30 cellular contexts compared by ENCODE assay signal in the genomic region with DNA sequence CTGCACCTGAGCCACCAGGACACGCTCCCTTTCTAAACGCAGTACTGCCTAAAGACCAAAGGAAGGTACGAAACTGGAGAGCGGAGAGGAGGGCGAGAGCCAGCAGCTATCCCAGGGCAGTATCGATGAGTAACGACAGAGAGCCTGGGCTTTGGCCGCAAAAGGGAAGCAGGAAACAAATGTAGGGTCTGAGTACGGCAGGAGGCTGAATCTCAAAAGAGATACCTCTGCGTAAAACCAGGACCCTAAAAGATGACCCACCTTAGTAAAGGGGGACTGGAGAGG.
"Had no signal": no experiment of that assay in that cellular context is flagged by ENCODE, and none has a peak within 500 bp of the region (broad histone marks: within the 10 kb centered on the region; RNA-seq: fewer than 3 reads in every experiment).

No MANE protein-coding gene starts in this region.

- H3K9me3 ChIP-seq: esophagus muscularis mucosa, heart left ventricle, sigmoid colon, testis, transverse colon had no signal

- H3K27ac Mint-ChIP-seq: activated naive CD4-positive, alpha-beta T cell treated with anti-CD3 and anti-CD28 coated beads, Interleukin-2, amount 50 U/mL, for 24 hours; activated naive CD8-positive, alpha-beta T cell treated with anti-CD3 and anti-CD28 coated beads, Interleukin-2, amount 50 U/mL, for 24 hours; activated T-cell treated with anti-CD3 and anti-CD28 coated beads, Interleukin-2, amount 50 U/mL, for 24 hours; memory B cell; neural progenitor cell; progenitor cell of endocrine pancreas had no signal

- H3K27ac ChIP-seq: cardiac muscle cell, coronary artery, esophagus muscularis mucosa, foreskin keratinocyte, heart left ventricle, neural progenitor cell, sigmoid colon, testis, transverse colon, VCaP had no signal

- H3K27me3 ChIP-seq: cardiac muscle cell, esophagus muscularis mucosa, foreskin keratinocyte, heart left ventricle, neural progenitor cell, sigmoid colon, testis, transverse colon had no signal

- DNase-seq: activated CD4-positive, alpha-beta T cell treated with anti-CD3 and anti-CD28 coated beads for 4 hours; activated CD4-positive, alpha-beta T cell treated with anti-CD3 and anti-CD28 coated beads, Interleukin-2, amount 50 U/mL, for 4 hours; activated CD8-positive, alpha-beta memory T cell treated with anti-CD3 and anti-CD28 coated beads, Interleukin-2, amount 50 U/mL, for 48 hours; activated gamma-delta T cell treated with Interleukin-2 at 50 U/mL for 16 hours; activated naive CD8-positive, alpha-beta T cell treated with anti-CD3 and anti-CD28 coated beads, Interleukin-2, amount 50 U/mL, for 24 hours; activated T-cell treated with anti-CD3 and anti-CD28 coated beads, Interleukin-2, amount 50 U/mL, for 24 hours; amygdala; cerebellar nuclear complex; foreskin keratinocyte; heart left ventricle; midbrain; naive thymus-derived CD4-positive, alpha-beta T cell; occipital lobe; retina; sigmoid colon; stimulated activated CD4-positive, alpha-beta T cell treated with anti-CD3 and anti-CD28 coated beads, Interleukin-15, amount 100 ng/mL, for 24 hours; stimulated activated CD4-positive, alpha-beta T cell treated with anti-CD3 and anti-CD28 coated beads, Interleukin-2, amount 100 ng/mL, for 24 hours; stimulated activated naive CD8-positive, alpha-beta T cell treated with anti-CD3 and anti-CD28 coated beads, Interleukin-15, Interleukin-2, amounts not matched to agents 100 U/mL and 50 U/mL, for 24 hours; testis; transverse colon had no signal

- H3K36me3 Mint-ChIP-seq: neural progenitor cell had no signal

- H3K9me3 Mint-ChIP-seq: activated naive CD4-positive, alpha-beta T cell treated with anti-CD3 and anti-CD28 coated beads, Interleukin-2, amount 50 U/mL, for 24 hours; activated naive CD8-positive, alpha-beta T cell treated with anti-CD3 and anti-CD28 coated beads, Interleukin-2, amount 50 U/mL, for 24 hours; activated T-cell treated with anti-CD3 and anti-CD28 coated beads, Interleukin-2, amount 50 U/mL, for 24 hours; activated T-helper 17 cell treated with anti-CD3 and anti-CD28 coated beads, Interleukin-2, amount 50 U/mL, for 72 hours; memory B cell; naive thymus-derived CD4-positive, alpha-beta T cell; neural progenitor cell had no signal

- H3K4me3 ChIP-seq: cardiac muscle cell, coronary artery, esophagus muscularis mucosa, heart left ventricle, neural progenitor cell, sigmoid colon, smooth muscle cell, testis, transverse colon had no signal

- H3K36me3 ChIP-seq: cardiac muscle cell, neural progenitor cell had no signal

- ATAC-seq: activated naive CD8-positive, alpha-beta T cell treated with anti-CD3 and anti-CD28 coated beads, Interleukin-2, amount 50 U/mL, for 24 hours; activated T-helper 17 cell treated with anti-CD3 and anti-CD28 coated beads, Interleukin-2, amount 50 U/mL, for 72 hours; foreskin keratinocyte; heart left ventricle; naive thymus-derived CD4-positive, alpha-beta T cell; stimulated activated naive CD8-positive, alpha-beta T cell treated with anti-CD3 and anti-CD28 coated beads, Interleukin-15, Interleukin-2, amounts not matched to agents 100 U/mL and 50 U/mL, for 24 hours had no signal

- H3K4me1 Mint-ChIP-seq: activated T-helper 17 cell treated with anti-CD3 and anti-CD28 coated beads, Interleukin-2, amount 50 U/mL, for 72 hours; memory B cell; neural progenitor cell had no signal

- H3K4me1 ChIP-seq: neural progenitor cell, sigmoid colon, testis had no signal

- H3K27me3 Mint-ChIP-seq: activated naive CD4-positive, alpha-beta T cell treated with anti-CD3 and anti-CD28 coated beads, Interleukin-2, amount 50 U/mL, for 24 hours; activated naive CD8-positive, alpha-beta T cell treated with anti-CD3 and anti-CD28 coated beads, Interleukin-2, amount 50 U/mL, for 24 hours; activated T-cell treated with anti-CD3 and anti-CD28 coated beads, Interleukin-2, amount 50 U/mL, for 24 hours; activated T-helper 17 cell treated with anti-CD3 and anti-CD28 coated beads, Interleukin-2, amount 50 U/mL, for 72 hours; memory B cell; naive thymus-derived CD4-positive, alpha-beta T cell had no signal

- H3K4me3 Mint-ChIP-seq: activated naive CD4-positive, alpha-beta T cell treated with anti-CD3 and anti-CD28 coated beads, Interleukin-2, amount 50 U/mL, for 24 hours; activated naive CD8-positive, alpha-beta T cell treated with anti-CD3 and anti-CD28 coated beads, Interleukin-2, amount 50 U/mL, for 24 hours; activated T-cell treated with anti-CD3 and anti-CD28 coated beads, Interleukin-2, amount 50 U/mL, for 24 hours; activated T-helper 17 cell treated with anti-CD3 and anti-CD28 coated beads, Interleukin-2, amount 50 U/mL, for 72 hours; memory B cell; naive thymus-derived CD4-positive, alpha-beta T cell; neural progenitor cell had no signal
